Comparison of ENCODE assay signal across 18 cellular contexts in the genomic region with DNA sequence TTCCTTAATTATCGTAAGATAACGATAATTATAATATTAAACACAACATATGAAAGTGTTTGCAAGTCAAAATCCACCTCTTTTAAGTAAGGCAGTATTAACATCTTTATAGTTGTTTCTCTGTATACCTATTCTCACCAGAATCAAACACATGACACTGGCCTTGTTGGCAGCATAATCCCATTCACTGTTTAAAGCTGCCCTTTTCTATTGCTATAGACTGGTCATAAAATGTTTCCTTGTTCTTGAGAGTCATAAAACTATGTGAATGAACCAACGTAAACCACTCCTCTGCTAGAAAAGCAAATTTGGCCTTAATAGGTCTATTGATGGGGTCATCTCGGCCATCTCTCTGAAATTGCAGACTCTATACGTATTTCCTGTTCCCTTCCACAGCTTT.
A peak's percentile ranks its signal among the peaks of the same experiment; 100 is the strongest.
DNase-seq lines count a peak whose midpoint lies in the region; ATAC-seq, FAIRE-seq and TF ChIP-seq lines count a peak whose summit lies in the region.
"Had no signal": no experiment of that assay in that cellular context is flagged by ENCODE, and none has a peak within 500 bp of the region (broad histone marks: within the 10 kb centered on the region; RNA-seq: fewer than 3 reads in every experiment).

No MANE protein-coding gene starts in this region.

- no peaks in the 10 kb centered on the region for H3K27me3 ChIP-seq in esophagus muscularis mucosa
- no peaks in the 10 kb centered on the region for H3K27me3 ChIP-seq in small intestine (ENCODE audit: control insufficient read depth in 2 of 2, insufficient read depth in 2 of 2, low read length in 2 of 2)

- no peaks in the 10 kb centered on the region for H4K20me1 ChIP-seq in OCI-LY7 (ENCODE audit: insufficient read depth, low read length)

- TF ChIP-seq EP300 in esophagus muscularis mucosa (IDR thresholded peaks at IDR 0.05), result no peak

- H3K9me3 ChIP-seq in OCI-LY7 (ENCODE audit: low read length) (no peaks in the 10 kb centered on the region), esophagus muscularis mucosa (no peaks in the 10 kb centered on the region), small intestine (ENCODE audit: control insufficient read depth, low read depth) (no peaks in the 10 kb centered on the region)
- H3K9me3 ChIP-seq: Caco-2 had no signal

- peak overlapping the region; percentile 6; the same call in 1 of the 2 replicates for H2AFZ ChIP-seq in OCI-LY7 (ENCODE audit: low read length)
- H2AFZ ChIP-seq: GM23248 had no signal

- H3K79me2 ChIP-seq in OCI-LY7 (ENCODE audit: insufficient read depth, low read depth, low read length), result no peaks in the 10 kb centered on the region

- intact Hi-C loops in OCI-LY7 (cut with micrococcal nuclease; ENCODE audit: unreplicated experiment), result no loop called here
- intact Hi-C loops in esophagus muscularis mucosa (cut with DNase I), result no loop called here

- DNase-seq in D721Med (ENCODE audit: insufficient read length, low spot score) (no peak), OCI-LY7 (ENCODE audit: low spot score) (no peak), esophagus muscularis mucosa (ENCODE audit: extremely low spot score) (peak; percentile 37), small intestine (peak; percentile 7)
- DNase-seq: C1 segment of cervical spinal cord; Caco-2; CD4-positive, alpha-beta memory T cell; DMS 273 treated with DMSO at 0.1 percent for 48 hours; DND-41; GM23248; H7 had no signal

- no peaks in the 10 kb centered on the region; the same call in 1 of the 2 replicates for H3K36me3 ChIP-seq in OCI-LY7 (ENCODE audit: insufficient read depth, low read length)
- H3K36me3 ChIP-seq in esophagus muscularis mucosa, result peaks cover 0 to 72% (median 40%) of the 10 kb centered on the region in 4 donors
- H3K36me3 ChIP-seq in small intestine (ENCODE audit: control insufficient read depth in 2 of 2, insufficient read depth in 2 of 2, low read length in 2 of 2), result no peaks in the 10 kb centered on the region

- WGBS in esophagus muscularis mucosa, result 97% methylated on average over 5 of the region's 5 CpGs
- WGBS in small intestine, 3 donors, result 48 to 76% (median 60%) methylated on average over 5 of the region's 5 CpGs

- TF ChIP-seq CTCF in D721Med (IDR thresholded peaks at IDR 0.05; ENCODE audit: insufficient read depth, missing control alignments) (no peak), OCI-LY7 (conservative IDR thresholded peaks at IDR 0.05; ENCODE audit: low read length) (no peak), esophagus muscularis mucosa (IDR thresholded peaks at IDR 0.05) (no peak)

- POLR2A ChIA-PET in OCI-LY7 (lab: Charles Lee), result interaction anchor here (0.8 to 1.4 kb wide), 4 partner anchors 11 to 42 kb away, joined by 3 to 7 read pairs (median 4); no protein-coding TSS in a partner anchor

- no peak overlapping the region for H3K4me2 ChIP-seq in OCI-LY7 (ENCODE audit: low read length)

- ATAC-seq in GM21390 (IDR thresholded peaks at IDR 0.05; ENCODE audit: unreplicated experiment) (no peak), GM21423 (IDR thresholded peaks at IDR 0.05; ENCODE audit: unreplicated experiment) (no peak), GM19395 (IDR thresholded peaks at IDR 0.05; ENCODE audit: unreplicated experiment) (no peak)
- ATAC-seq: HCT116 had no signal

- no peak for TF ChIP-seq POLR2A in esophagus muscularis mucosa (IDR thresholded peaks at IDR 0.05; ENCODE audit: low read depth)

- H3K4me3 ChIP-seq in OCI-LY7 (ENCODE audit: low read depth, low read length, poor library complexity, severe bottlenecking) (no peak overlapping the region), esophagus muscularis mucosa (no peak overlapping the region), small intestine (ENCODE audit: low read depth in 1 of 2, low read length in 2 of 2) (no peak overlapping the region)
- H3K4me3 ChIP-seq: GM23248 had no signal

- H3K9me2 ChIP-seq in OCI-LY7 (ENCODE audit: insufficient read depth, low read length), result no peaks in the 10 kb centered on the region

- H3K4me1 ChIP-seq in OCI-LY7 (ENCODE audit: insufficient read depth, low read length, poor library complexity, severe bottlenecking) (peaks cover 48% of the 10 kb centered on the region), esophagus muscularis mucosa (peaks cover 0 to 3% (median 1%) of the 10 kb centered on the region in 4 donors), small intestine (ENCODE audit: control insufficient read depth in 2 of 2, insufficient read depth in 1 of 2, low read depth in 1 of 2, low read length in 1 of 2) (no peaks in the 10 kb centered on the region)
- H3K4me1 ChIP-seq: Caco-2 had no signal

- no TSS peak for BruUV-seq in OCI-LY7 (replicated peaks; lab: Mats Ljungman, UMichigan)

- FAIRE-seq in D721Med (lab: Jason Lieb, UNC) (peak; percentile 21), small intestine (lab: Jason Lieb, UNC) (no peak)
- FAIRE-seq: G401.6, GM12892, H1 had no signal

- CTCF ChIA-PET in OCI-LY7 (lab: Charles Lee; ENCODE audit: unreplicated experiment), result no interaction called here

- no peak overlapping the region for H3K27ac ChIP-seq in OCI-LY7 (ENCODE audit: low read depth, low read length, poor library complexity, severe bottlenecking)
- H3K27ac ChIP-seq in esophagus muscularis mucosa (replicated peaks in 1 of 4), result no peak overlapping the region
- H3K27ac ChIP-seq in small intestine (ENCODE audit: low read depth in 1 of 2, low read length in 1 of 2), result no peak overlapping the region
- H3K27ac ChIP-seq: GM23248 had no signal

Comparison
In these comparisons a context has a peak if more than half of its experiments do, and no peak if none do; other contexts are left out.
1. DNase-seq: peak in esophagus muscularis mucosa (single experiment) and small intestine (single experiment); none in D721Med (single experiment) and OCI-LY7 (single experiment).